Comparison of ENCODE assay signal across 1 cellular context in the genomic region with DNA sequence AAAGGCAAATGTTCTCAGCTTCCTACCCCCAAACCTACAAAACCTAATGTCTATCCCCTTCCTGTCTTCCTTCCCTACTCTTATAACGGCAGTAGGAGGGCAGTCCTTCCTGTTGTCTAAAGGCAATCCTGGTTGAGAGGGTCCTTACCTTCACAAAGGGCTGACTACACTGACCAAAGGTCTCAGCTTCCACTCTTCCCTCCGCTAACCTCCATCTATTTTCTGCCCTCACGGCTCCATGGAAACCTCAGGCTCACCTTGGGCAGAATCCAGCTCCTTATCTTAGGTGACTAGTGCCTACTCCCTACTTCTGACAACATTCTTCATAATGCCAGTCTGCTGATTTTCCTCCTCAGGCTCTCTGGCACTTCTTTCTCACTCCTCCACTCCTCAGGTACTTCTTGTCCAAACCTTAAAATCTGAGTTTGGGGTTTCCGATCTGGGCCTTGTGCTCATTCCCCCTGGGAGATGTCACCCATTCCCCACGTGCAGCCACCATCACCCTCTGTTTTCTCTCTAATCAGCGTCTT.
TF ChIP-seq lines count a peak whose summit lies in the region.

No MANE protein-coding gene starts in this region.

TF ChIP-seq in GM12878, 131 proteins besides CTCF, POLR2A, EP300 and RAD21 (continued from another document):
- TF ChIP-seq, protein P1, sequence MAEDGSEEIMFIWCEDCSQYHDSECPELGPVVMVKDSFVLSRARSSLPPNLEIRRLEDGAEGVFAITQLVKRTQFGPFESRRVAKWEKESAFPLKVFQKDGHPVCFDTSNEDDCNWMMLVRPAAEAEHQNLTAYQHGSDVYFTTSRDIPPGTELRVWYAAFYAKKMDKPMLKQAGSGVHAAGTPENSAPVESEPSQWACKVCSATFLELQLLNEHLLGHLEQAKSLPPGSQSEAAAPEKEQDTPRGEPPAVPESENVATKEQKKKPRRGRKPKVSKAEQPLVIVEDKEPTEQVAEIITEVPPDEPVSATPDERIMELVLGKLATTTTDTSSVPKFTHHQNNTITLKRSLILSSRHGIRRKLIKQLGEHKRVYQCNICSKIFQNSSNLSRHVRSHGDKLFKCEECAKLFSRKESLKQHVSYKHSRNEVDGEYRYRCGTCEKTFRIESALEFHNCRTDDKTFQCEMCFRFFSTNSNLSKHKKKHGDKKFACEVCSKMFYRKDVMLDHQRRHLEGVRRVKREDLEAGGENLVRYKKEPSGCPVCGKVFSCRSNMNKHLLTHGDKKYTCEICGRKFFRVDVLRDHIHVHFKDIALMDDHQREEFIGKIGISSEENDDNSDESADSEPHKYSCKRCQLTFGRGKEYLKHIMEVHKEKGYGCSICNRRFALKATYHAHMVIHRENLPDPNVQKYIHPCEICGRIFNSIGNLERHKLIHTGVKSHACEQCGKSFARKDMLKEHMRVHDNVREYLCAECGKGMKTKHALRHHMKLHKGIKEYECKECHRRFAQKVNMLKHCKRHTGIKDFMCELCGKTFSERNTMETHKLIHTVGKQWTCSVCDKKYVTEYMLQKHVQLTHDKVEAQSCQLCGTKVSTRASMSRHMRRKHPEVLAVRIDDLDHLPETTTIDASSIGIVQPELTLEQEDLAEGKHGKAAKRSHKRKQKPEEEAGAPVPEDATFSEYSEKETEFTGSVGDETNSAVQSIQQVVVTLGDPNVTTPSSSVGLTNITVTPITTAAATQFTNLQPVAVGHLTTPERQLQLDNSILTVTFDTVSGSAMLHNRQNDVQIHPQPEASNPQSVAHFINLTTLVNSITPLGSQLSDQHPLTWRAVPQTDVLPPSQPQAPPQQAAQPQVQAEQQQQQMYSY (CRISPR knock-in tag; IDR thresholded peaks at IDR 0.05): no peak
